In the genomic region with DNA sequence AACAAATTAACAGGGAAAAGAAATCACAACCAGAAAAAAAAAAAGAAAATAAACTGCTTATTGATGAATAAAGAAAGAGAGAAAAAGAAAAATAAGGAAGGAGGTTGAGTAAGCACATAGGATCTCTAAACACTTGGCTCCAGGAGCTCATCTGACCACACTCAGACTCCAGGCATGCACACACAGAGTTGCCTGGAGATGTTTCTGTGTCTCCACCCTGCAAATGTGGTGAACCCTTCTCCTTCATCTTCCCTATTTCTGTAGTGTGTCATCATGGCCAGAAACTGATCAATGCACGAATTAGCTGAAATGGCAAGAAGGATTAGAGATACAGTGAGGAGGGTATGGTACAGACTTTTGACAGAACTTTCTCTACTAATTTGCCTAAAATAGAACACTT, we compare ENCODE assay signal across 33 cellular contexts. TPM values are rescaled to one million over a fixed set of nuclear protein-coding genes. Genes with fewer than 3 reads are reported as not detected.
DNase-seq lines count a peak whose midpoint lies in the region; ATAC-seq, FAIRE-seq and TF ChIP-seq lines count a peak whose summit lies in the region.
"Had no signal": no experiment of that assay in that cellular context is flagged by ENCODE, and none has a peak within 500 bp of the region (broad histone marks: within the 10 kb centered on the region; RNA-seq: fewer than 3 reads in every experiment).

No MANE protein-coding gene starts in this region.

- H3K9me3 ChIP-seq in breast epithelium, result peaks cover 0 to 18% of the 10 kb centered on the region in 2 donors
- no peaks in the 10 kb centered on the region for H3K9me3 ChIP-seq in RWPE2 (ENCODE audit: severe bottlenecking)
- H3K9me3 ChIP-seq in HAP-1, result peaks cover 15% of the 10 kb centered on the region
- H3K9me3 ChIP-seq: lower lobe of right lung, ovary, SK-N-SH, tibial artery had no signal

- ATAC-seq in RWPE2 (ENCODE audit: low read depth), result 0 out of 3 replicates have a peak, but pooled peaks have one; percentile 23
- ATAC-seq: activated CD4-positive, alpha-beta T cell treated with anti-CD3 and anti-CD28 coated beads for 36 hours; stimulated activated naive CD8-positive, alpha-beta T cell treated with anti-CD3 and anti-CD28 coated beads, Interleukin-15, amount 100 ng/mL, for 72 hours; T-helper 17 cell had no signal

- H3K27ac Mint-ChIP-seq in MCF 10A (ENCODE audit: low read depth, unreplicated experiment), result no peak overlapping the region
- H3K27ac Mint-ChIP-seq: activated CD4-positive, alpha-beta T cell treated with anti-CD3 and anti-CD28 coated beads for 36 hours; B cell; nephron; stimulated activated naive CD8-positive, alpha-beta T cell treated with anti-CD3 and anti-CD28 coated beads, Interleukin-15, amount 100 ng/mL, for 72 hours; T-helper 17 cell had no signal

- H3K4me3 ChIP-seq in breast epithelium (no peak overlapping the region), RWPE2 (ENCODE audit: severe bottlenecking) (no peak overlapping the region), HAP-1 (no peak overlapping the region)
- H3K4me3 ChIP-seq: dorsolateral prefrontal cortex, lower lobe of right lung, ovary, smooth muscle cell, tibial artery had no signal

- H3K4me1 ChIP-seq in breast epithelium (no peaks in the 10 kb centered on the region), RWPE2 (ENCODE audit: insufficient read depth, poor library complexity, severe bottlenecking) (no peaks in the 10 kb centered on the region), HAP-1 (no peaks in the 10 kb centered on the region)
- H3K4me1 ChIP-seq: lower lobe of right lung, tibial artery had no signal

- H3K9me3 Mint-ChIP-seq in MCF 10A (ENCODE audit: unreplicated experiment), result peaks cover 8% of the 10 kb centered on the region

- DNase-seq in MCF 10A (ENCODE audit: unreplicated experiment), result peak; percentile 18
- DNase-seq in breast epithelium (ENCODE audit: low spot score in 2 of 2), result no peak
- no peak for DNase-seq in RWPE2 (ENCODE audit: low spot score)
- DNase-seq in fibroblast of peridontal ligament (ENCODE audit: extremely low read depth), result peak; percentile 14
- peak; percentile 60 for DNase-seq in urothelium cell line (ENCODE audit: low spot score)
- DNase-seq in HAP-1 (ENCODE audit: low spot score in 2 of 2), result no peak
- no peak for DNase-seq in SIG-M5 treated with dmso at 0.1 percent for 504 hours (lab: John Stamatoyannopoulos, UW; ENCODE audit: unreplicated experiment)
- no peak for DNase-seq in NCI-H69 (lab: John Stamatoyannopoulos, UW)
- DNase-seq: 8988T; activated CD4-positive, alpha-beta T cell treated with anti-CD3 and anti-CD28 coated beads for 36 hours; activated CD8-positive, alpha-beta memory T cell treated with anti-CD3 and anti-CD28 coated beads for 24 hours; activated gamma-delta T cell; DMS79 treated with DMSO at 0.1 percent for 48 hours; dorsolateral prefrontal cortex; lower lobe of right lung; NCI-H1092 treated with DMSO at 0.1 percent for 48 hours; NCI-H187 treated with DMSO at 0.1 percent for 48 hours; NCI-H748 treated with DMSO at 0.1 percent for 48 hours; ovary; RPMI8226; SK-N-SH; stimulated activated CD4-positive, alpha-beta T cell treated with anti-CD3 and anti-CD28 coated beads, Interleukin-1b, Interleukin-23, amount 100 ng/mL, for 48 hours; stimulated activated CD8-positive, alpha-beta memory T cell treated with anti-CD3 and anti-CD28 coated beads, Interleukin-4, amount 100 ng/mL, for 48 hours; stimulated activated naive CD8-positive, alpha-beta T cell treated with anti-CD3 and anti-CD28 coated beads, Interleukin-15, amount 100 ng/mL, for 72 hours; T-helper 17 cell; tibial artery had no signal

- no peaks in the 10 kb centered on the region for H3K4me1 Mint-ChIP-seq in MCF 10A (ENCODE audit: insufficient read depth, unreplicated experiment)
- H3K4me1 Mint-ChIP-seq: activated CD4-positive, alpha-beta T cell treated with anti-CD3 and anti-CD28 coated beads for 36 hours; B cell; nephron; stimulated activated naive CD8-positive, alpha-beta T cell treated with anti-CD3 and anti-CD28 coated beads, Interleukin-15, amount 100 ng/mL, for 72 hours; T-helper 17 cell had no signal

- FAIRE-seq in urothelium cell line (lab: Jason Lieb, UNC), result peak; percentile 87
- FAIRE-seq: endothelial cell of umbilical vein had no signal

- H3K27me3 ChIP-seq in breast epithelium (no peaks in the 10 kb centered on the region), RWPE2 (ENCODE audit: insufficient read depth, poor library complexity, severe bottlenecking) (peaks cover 9% of the 10 kb centered on the region), HAP-1 (ENCODE audit: low read depth) (no peaks in the 10 kb centered on the region)
- H3K27me3 ChIP-seq: ovary, tibial artery had no signal

- TF ChIP-seq CTCF in MCF 10A (IDR thresholded peaks at IDR 0.05; ENCODE audit: unreplicated experiment), result no peak
- TF ChIP-seq CTCF in breast epithelium (IDR thresholded peaks at IDR 0.05), result no peak
- no peak for TF ChIP-seq CTCF in RWPE2 (IDR thresholded peaks at IDR 0.05; ENCODE audit: poor library complexity, severe bottlenecking)

- in situ Hi-C loops in HAP-1 (cut with MboI; ENCODE audit: low sequenced_read_pairs), result no loop called here

- POLR2A ChIA-PET in MCF 10A (lab: Yijun Ruan, JAX), result no interaction called here

- CTCF ChIA-PET in MCF 10A (lab: Yijun Ruan, JAX), result interaction anchor here (0.7 kb wide), 1 partner anchor 26 kb away, joined by 3 read pairs; no protein-coding TSS in a partner anchor

- H3K27ac ChIP-seq in breast epithelium (no peak overlapping the region), RWPE2 (ENCODE audit: poor library complexity, severe bottlenecking) (no peak overlapping the region)
- H3K27ac ChIP-seq: dorsolateral prefrontal cortex, lower lobe of right lung, ovary, tibial artery had no signal

- no peak for TF ChIP-seq POLR2A in breast epithelium (IDR thresholded peaks at IDR 0.05)

- H3K27me3 Mint-ChIP-seq in MCF 10A (ENCODE audit: insufficient read depth, unreplicated experiment), result no peaks in the 10 kb centered on the region
- H3K27me3 Mint-ChIP-seq: B cell; stimulated activated naive CD8-positive, alpha-beta T cell treated with anti-CD3 and anti-CD28 coated beads, Interleukin-15, amount 100 ng/mL, for 72 hours; T-helper 17 cell had no signal

- H3K4me3 Mint-ChIP-seq in MCF 10A (ENCODE audit: unreplicated experiment), result no peak overlapping the region
- H3K4me3 Mint-ChIP-seq: activated CD4-positive, alpha-beta T cell treated with anti-CD3 and anti-CD28 coated beads for 36 hours; B cell; nephron; stimulated activated naive CD8-positive, alpha-beta T cell treated with anti-CD3 and anti-CD28 coated beads, Interleukin-15, amount 100 ng/mL, for 72 hours; T-helper 17 cell had no signal

- peaks cover 7% of the 10 kb centered on the region for H3K36me3 Mint-ChIP-seq in MCF 10A (ENCODE audit: insufficient read depth, unreplicated experiment)

- H3K36me3 ChIP-seq in breast epithelium (no peaks in the 10 kb centered on the region), RWPE2 (ENCODE audit: low read depth) (no peaks in the 10 kb centered on the region), HAP-1 (replicated peaks) (no peaks in the 10 kb centered on the region)
- H3K36me3 ChIP-seq: lower lobe of right lung, ovary, tibial artery had no signal

- no TSS peak for BruUV-seq in MCF 10A (replicated peaks; lab: Mats Ljungman, UMichigan)

- intact Hi-C loops in MCF 10A (cut with micrococcal nuclease) (no loop called here), breast epithelium (cut with DNase I; ENCODE audit: low total_unique reads) (no loop called here)

RNA-seq across cellular contexts. Expression of gene OR4N2, which starts 20.2 kb away (rescaled TPM):
- total RNA-seq in MCF 10A (2022) (not detected in 2 replicates), breast epithelium (not detected)
- total RNA-seq: activated CD4-positive, alpha-beta T cell treated with anti-CD3 and anti-CD28 coated beads for 36 hours; B cell; cerebellum; endothelial cell of umbilical vein; kidney epithelial cell; lower lobe of right lung; mononuclear cell; ovary; smooth muscle cell; T-helper 17 cell had no signal

RNA-seq across cellular contexts. Expression of gene OR4M1, which starts 50.5 kb away (rescaled TPM):
- total RNA-seq in MCF 10A (2022), result not detected in 2 replicates
- not detected for total RNA-seq in breast epithelium
- total RNA-seq: activated CD4-positive, alpha-beta T cell treated with anti-CD3 and anti-CD28 coated beads for 36 hours; B cell; cerebellum; dorsolateral prefrontal cortex; endothelial cell of umbilical vein; kidney epithelial cell; lower lobe of right lung; ovary; smooth muscle cell; T-helper 17 cell had no signal

RNA-seq across cellular contexts. Expression of gene OR4K2, which starts 51.2 kb away (rescaled TPM):
- total RNA-seq in MCF 10A (2022), result not detected in 2 replicates
- not detected for total RNA-seq in breast epithelium
- total RNA-seq: activated CD4-positive, alpha-beta T cell treated with anti-CD3 and anti-CD28 coated beads for 36 hours; B cell; cerebellum; endothelial cell of umbilical vein; kidney epithelial cell; lower lobe of right lung; ovary; smooth muscle cell; T-helper 17 cell had no signal

Comparison
In these comparisons a context has a peak if more than half of its experiments do, and no peak if none do; other contexts are left out.
1. DNase-seq: peak in MCF 10A (single experiment), fibroblast of peridontal ligament (single experiment) and urothelium cell line (single experiment); none in breast epithelium (0 of 2), RWPE2 (single experiment), HAP-1 (0 of 2), SIG-M5 treated with dmso at 0.1 percent for 504 hours (single experiment) and NCI-H69 (single experiment).